Comparison of ENCODE assay signal across 18 cellular contexts in genomic region chr12:54961190-54961589, GRCh38. TPM values are rescaled to one million over a fixed set of nuclear protein-coding genes. Genes with fewer than 3 reads are reported as not detected.
DNase-seq lines count a peak whose midpoint lies in the region; ATAC-seq and TF ChIP-seq lines count a peak whose summit lies in the region.
"Had no signal": no experiment of that assay in that cellular context is flagged by ENCODE, and none has a peak within 500 bp of the region (broad histone marks: within the 10 kb centered on the region; RNA-seq: fewer than 3 reads in every experiment).

No MANE protein-coding gene starts in this region.

- peak overlapping the region; percentile 43 for H3K27ac Mint-ChIP-seq in activated naive CD4-positive, alpha-beta T cell treated with anti-CD3 and anti-CD28 coated beads, Interleukin-2, amount 50 U/mL, for 24 hours
- H3K27ac Mint-ChIP-seq in activated CD4-positive, alpha-beta memory T cell treated with anti-CD3 and anti-CD28 coated beads for 36 hours, result peak overlapping the region; percentile 59
- peak overlapping the region; percentile 75 for H3K27ac Mint-ChIP-seq in activated naive CD8-positive, alpha-beta T cell treated with anti-CD3 and anti-CD28 coated beads, Interleukin-2, amount 10 ng/mL, durations not matched to agents 7 days and 5 days

- H3K27me3 Mint-ChIP-seq in activated naive CD4-positive, alpha-beta T cell treated with anti-CD3 and anti-CD28 coated beads, Interleukin-2, amount 50 U/mL, for 24 hours, result no peaks in the 10 kb centered on the region
- H3K27me3 Mint-ChIP-seq in activated CD4-positive, alpha-beta memory T cell treated with anti-CD3 and anti-CD28 coated beads for 36 hours, result no peaks in the 10 kb centered on the region
- H3K27me3 Mint-ChIP-seq in activated naive CD8-positive, alpha-beta T cell treated with anti-CD3 and anti-CD28 coated beads, Interleukin-2, amount 10 ng/mL, durations not matched to agents 7 days and 5 days, result no peaks in the 10 kb centered on the region

- H3K36me3 ChIP-seq in esophagus squamous epithelium, result no peaks in the 10 kb centered on the region
- H3K36me3 ChIP-seq: BE2C had no signal

- H3K9me3 ChIP-seq in esophagus squamous epithelium, result no peaks in the 10 kb centered on the region
- H3K9me3 ChIP-seq: BE2C had no signal

- TF ChIP-seq POLR2A in esophagus squamous epithelium (IDR thresholded peaks at IDR 0.05), result no peak

- no peak overlapping the region for H3K27ac ChIP-seq in esophagus squamous epithelium
- H3K27ac ChIP-seq: HL-60 had no signal

- ATAC-seq in activated naive CD8-positive, alpha-beta T cell treated with anti-CD3 and anti-CD28 coated beads, Interleukin-2, amount 10 ng/mL, durations not matched to agents 7 days and 5 days (ENCODE audit: low read depth), result no peak

- H3K9me3 Mint-ChIP-seq in activated naive CD4-positive, alpha-beta T cell treated with anti-CD3 and anti-CD28 coated beads, Interleukin-2, amount 50 U/mL, for 24 hours, result no peaks in the 10 kb centered on the region
- no peaks in the 10 kb centered on the region for H3K9me3 Mint-ChIP-seq in activated CD4-positive, alpha-beta memory T cell treated with anti-CD3 and anti-CD28 coated beads for 36 hours
- no peaks in the 10 kb centered on the region for H3K9me3 Mint-ChIP-seq in activated naive CD8-positive, alpha-beta T cell treated with anti-CD3 and anti-CD28 coated beads, Interleukin-2, amount 10 ng/mL, durations not matched to agents 7 days and 5 days

- no peak overlapping the region for H3K4me3 Mint-ChIP-seq in activated naive CD4-positive, alpha-beta T cell treated with anti-CD3 and anti-CD28 coated beads, Interleukin-2, amount 50 U/mL, for 24 hours
- no peak overlapping the region for H3K4me3 Mint-ChIP-seq in activated CD4-positive, alpha-beta memory T cell treated with anti-CD3 and anti-CD28 coated beads for 36 hours
- H3K4me3 Mint-ChIP-seq in activated naive CD8-positive, alpha-beta T cell treated with anti-CD3 and anti-CD28 coated beads, Interleukin-2, amount 10 ng/mL, durations not matched to agents 7 days and 5 days, result no peak overlapping the region

- H3K36me3 Mint-ChIP-seq in activated naive CD4-positive, alpha-beta T cell treated with anti-CD3 and anti-CD28 coated beads, Interleukin-2, amount 50 U/mL, for 24 hours, result peaks cover 55% of the 10 kb centered on the region
- peaks cover 84% of the 10 kb centered on the region for H3K36me3 Mint-ChIP-seq in activated CD4-positive, alpha-beta memory T cell treated with anti-CD3 and anti-CD28 coated beads for 36 hours
- peaks cover 64% of the 10 kb centered on the region for H3K36me3 Mint-ChIP-seq in activated naive CD8-positive, alpha-beta T cell treated with anti-CD3 and anti-CD28 coated beads, Interleukin-2, amount 10 ng/mL, durations not matched to agents 7 days and 5 days

- POLR2A ChIA-PET in activated CD4-positive, alpha-beta memory T cell treated with anti-CD3 and anti-CD28 coated beads for 36 hours (lab: Charles Lee), result interaction anchor here (1.4 to 1.7 kb wide), 2 partner anchors 11 to 19 kb away, joined by 4 read pairs; no protein-coding TSS in a partner anchor
- POLR2A ChIA-PET in activated naive CD8-positive, alpha-beta T cell treated with anti-CD3 and anti-CD28 coated beads, Interleukin-2, amount 10 ng/mL, durations not matched to agents 7 days and 5 days (lab: Charles Lee), result interaction anchor here (0.7 kb wide), 1 partner anchor 1881 kb away, joined by 3 read pairs; no protein-coding TSS in a partner anchor

- peaks cover 0 to 8% (median 0%) of the 10 kb centered on the region in 4 donors for H3K27me3 ChIP-seq in esophagus squamous epithelium

- WGBS in esophagus squamous epithelium, 2 donors, result 79 to 84% methylated on average over 4 of the region's 4 CpGs

- no peaks in the 10 kb centered on the region for H3K4me1 ChIP-seq in esophagus squamous epithelium
- H3K4me1 ChIP-seq: BE2C had no signal

- no peak overlapping the region for H3K4me3 ChIP-seq in esophagus squamous epithelium

- intact Hi-C loops in activated CD4-positive, alpha-beta memory T cell treated with anti-CD3 and anti-CD28 coated beads for 36 hours (cut with micrococcal nuclease), result no loop called here
- intact Hi-C loops in esophagus squamous epithelium (cut with DNase I), result no loop called here

- TF ChIP-seq CTCF in esophagus squamous epithelium (IDR thresholded peaks at IDR 0.05), result no peak

- H3K4me1 Mint-ChIP-seq in activated naive CD4-positive, alpha-beta T cell treated with anti-CD3 and anti-CD28 coated beads, Interleukin-2, amount 50 U/mL, for 24 hours, result peaks cover 96% of the 10 kb centered on the region
- peaks cover 85% of the 10 kb centered on the region for H3K4me1 Mint-ChIP-seq in activated CD4-positive, alpha-beta memory T cell treated with anti-CD3 and anti-CD28 coated beads for 36 hours (ENCODE audit: low read depth)
- peaks cover 43% of the 10 kb centered on the region for H3K4me1 Mint-ChIP-seq in activated naive CD8-positive, alpha-beta T cell treated with anti-CD3 and anti-CD28 coated beads, Interleukin-2, amount 10 ng/mL, durations not matched to agents 7 days and 5 days

- DNase-seq in activated naive CD4-positive, alpha-beta T cell treated with Interleukin-2 at 50 U/mL for 16 hours, result no peak
- DNase-seq in activated CD4-positive, alpha-beta memory T cell treated with anti-CD3 and anti-CD28 coated beads for 36 hours, result no peak
- no peak for DNase-seq in activated naive CD8-positive, alpha-beta T cell treated with anti-CD3 and anti-CD28 coated beads, Interleukin-2, amount 10 ng/mL, durations not matched to agents 7 days and 5 days
- DNase-seq in stimulated activated CD4-positive, alpha-beta T cell treated with anti-CD3 and anti-CD28 coated beads, Interleukin-2, amount 100 ng/mL, for 48 hours, result no peak
- DNase-seq in NCI-H1048 (lab: John Stamatoyannopoulos, UW) (no peak), esophagus squamous epithelium (lab: John Stamatoyannopoulos, UW) (no peak)
- DNase-seq: BE2C; NCI-H1092; NCI-H1694; NCI-H2107; NCI-H345; NCI-H69; NK-92 treated with Interleukin-12 subunit alpha and Interleukin-12 subunit beta, amount 100 ng/mL, for 24 hours; OCI-M1; RPMI8226 had no signal

- CTCF ChIA-PET in activated CD4-positive, alpha-beta memory T cell treated with anti-CD3 and anti-CD28 coated beads for 36 hours (lab: Charles Lee), result interaction anchor here (1.1 to 6.8 kb wide), 8 partner anchors 10 to 211 kb away, joined by 3 to 161 read pairs (median 9); partner anchors contain the start of genes MUCL1 and TESPA1

RNA-seq across cellular contexts. Expression of gene TESPA1, which starts 23.4 kb away (rescaled TPM):
- 10 to 100 TPM; 73.9 to 74.8 TPM for total RNA-seq in activated CD4-positive, alpha-beta memory T cell treated with anti-CD3 and anti-CD28 coated beads for 36 hours
- 100 to 1,000 TPM; 105 to 112 TPM for total RNA-seq in activated naive CD8-positive, alpha-beta T cell treated with anti-CD3 and anti-CD28 coated beads, Interleukin-2, amount 10 ng/mL, durations not matched to agents 7 days and 5 days
- total RNA-seq in esophagus squamous epithelium, result 1 to 10 TPM in 2 of 4 donors, under 1 TPM in 1, not detected in 1; 0.31 to 6.7 (median 2.0) TPM
- total RNA-seq: H1 had no signal

RNA-seq across cellular contexts. Expression of gene NEUROD4, which starts 58.6 kb away (rescaled TPM):
- not detected for total RNA-seq in activated CD4-positive, alpha-beta memory T cell treated with anti-CD3 and anti-CD28 coated beads for 36 hours
- not detected for total RNA-seq in activated naive CD8-positive, alpha-beta T cell treated with anti-CD3 and anti-CD28 coated beads, Interleukin-2, amount 10 ng/mL, durations not matched to agents 7 days and 5 days
- not detected for total RNA-seq in esophagus squamous epithelium
- total RNA-seq: H1 had no signal

Comparison
In these comparisons a context has a peak if more than half of its experiments do, and no peak if none do; other contexts are left out.
1. RNA of gene TESPA1, which starts 23.4 kb away (total RNA-seq): 105 to 112 TPM in activated naive CD8-positive, alpha-beta T cell treated with anti-CD3 and anti-CD28 coated beads, Interleukin-2, amount 10 ng/mL, durations not matched to agents 7 days and 5 days and 73.9 to 74.8 TPM in activated CD4-positive, alpha-beta memory T cell treated with anti-CD3 and anti-CD28 coated beads for 36 hours; 0.31 to 6.7 TPM in esophagus squamous epithelium; every median in the first group is over 4 times any median in the second.
2. Peak in every context shown above with its lines, with median percentiles within 50 percentile points of each other: H3K27ac Mint-ChIP-seq.